Comparison of ENCODE assay signal across 23 cellular contexts in genomic region chr7:138512885-138513284, GRCh38.
"Had no signal": no experiment of that assay in that cellular context is flagged by ENCODE, and none has a peak within 500 bp of the region (broad histone marks: within the 10 kb centered on the region; RNA-seq: fewer than 3 reads in every experiment).

No MANE protein-coding gene starts in this region.

- H3K27ac Mint-ChIP-seq: natural killer cell treated with Interleukin-12 subunit alpha and Interleukin-12 subunit beta and Interleukin-15 and Interleukin-18, amount 100 ng/mL, for 72 hours had no signal

- H3K9me3 Mint-ChIP-seq: immature natural killer cell; natural killer cell treated with Interleukin-12 subunit alpha and Interleukin-12 subunit beta and Interleukin-15 and Interleukin-18, amount 100 ng/mL, for 72 hours had no signal

- H3K27me3 ChIP-seq: colonic mucosa, heart left ventricle, pancreas, suprapubic skin, tibial artery, upper lobe of right lung, vagina had no signal

- H3K4me3 ChIP-seq: colonic mucosa, heart left ventricle, left ventricle myocardium inferior, lung, pancreas, prostate gland, skin epidermis, suprapubic skin, tibial artery, upper lobe of right lung, vagina had no signal

- H3K4me1 ChIP-seq: colonic mucosa, pancreas, prostate gland, suprapubic skin, upper lobe of right lung, vagina had no signal

- H3K4me3 Mint-ChIP-seq: immature natural killer cell; natural killer cell treated with Interleukin-12 subunit alpha and Interleukin-12 subunit beta and Interleukin-15 and Interleukin-18, amount 100 ng/mL, for 72 hours had no signal

- ATAC-seq: heart left ventricle; natural killer cell treated with Interleukin-12 subunit alpha and Interleukin-12 subunit beta and Interleukin-15 and Interleukin-18, amount 100 ng/mL, for 72 hours; pancreas; sciatic nerve; stimulated activated naive CD8-positive, alpha-beta T cell treated with anti-CD3 and anti-CD28 coated beads, Interleukin-15, Interleukin-2, amounts not matched to agents 100 U/mL and 50 U/mL, for 24 hours had no signal

- FAIRE-seq: frontal cortex, keratinocyte, pancreas had no signal

- H3K27ac ChIP-seq: colonic mucosa, heart left ventricle, left ventricle myocardium inferior, pancreas, prostate gland, skin epidermis, suprapubic skin, tibial artery, upper lobe of right lung, vagina had no signal

- H3K9me3 ChIP-seq: colonic mucosa, heart left ventricle, left ventricle myocardium inferior, pancreas, prostate gland, suprapubic skin, tibial artery, upper lobe of right lung, vagina had no signal

- H3K27me3 Mint-ChIP-seq: natural killer cell treated with Interleukin-12 subunit alpha and Interleukin-12 subunit beta and Interleukin-15 and Interleukin-18, amount 100 ng/mL, for 72 hours had no signal

- DNase-seq: colonic mucosa; dermis blood vessel endothelial cell; heart left ventricle; immature natural killer cell; left ventricle myocardium inferior; mesenchymal stem cell; midbrain; occipital lobe; pancreas; retina; stimulated activated CD4-positive, alpha-beta T cell treated with anti-CD3 and anti-CD28 coated beads, Interleukin-12 subunit alpha, Interleukin-12 subunit beta, amount 100 ng/mL, for 4 hours; stimulated activated naive CD8-positive, alpha-beta T cell treated with anti-CD3 and anti-CD28 coated beads, Interleukin-15, Interleukin-2, amounts not matched to agents 100 U/mL and 50 U/mL, for 24 hours; tibial artery; upper lobe of right lung had no signal

- H3K36me3 ChIP-seq: prostate gland had no signal
